Comparison of ENCODE assay signal across 8 cellular contexts in the genomic region with DNA sequence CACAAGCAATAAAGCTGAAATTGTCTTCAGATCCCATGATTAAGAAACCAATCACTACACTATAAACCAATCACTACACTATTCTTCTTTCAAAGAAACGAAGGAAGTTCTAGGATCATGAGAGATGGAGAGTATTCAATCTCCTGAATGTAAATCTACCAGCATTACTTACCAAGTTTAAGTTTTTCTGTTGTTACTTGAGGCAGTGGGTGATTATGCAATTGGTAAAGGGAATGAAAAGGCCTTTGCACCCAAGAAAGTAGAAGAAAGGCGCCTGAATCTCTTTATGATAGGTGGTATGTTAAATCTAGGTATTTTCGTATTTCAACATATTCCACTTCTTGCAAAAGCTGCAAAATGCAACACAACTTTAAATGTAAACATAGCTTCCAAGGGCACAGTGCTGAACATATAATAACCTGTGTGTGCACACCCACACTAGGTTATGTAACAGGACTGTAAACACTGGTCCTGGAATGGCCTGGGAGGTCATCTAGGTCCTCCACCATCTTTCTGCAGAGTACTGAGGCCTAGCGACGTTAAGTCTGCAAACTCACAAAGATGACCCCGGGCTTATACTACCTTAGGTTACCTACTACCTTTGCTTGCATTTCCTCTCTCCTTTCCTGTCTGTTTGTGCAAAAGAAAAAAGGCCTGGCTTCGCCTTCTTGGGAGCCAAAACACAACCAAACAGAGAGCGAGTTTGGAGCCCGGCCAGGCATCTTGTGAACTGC.
DNase-seq lines count a peak whose midpoint lies in the region; ATAC-seq and FAIRE-seq lines count a peak whose summit lies in the region.

No MANE protein-coding gene starts in this region.

- DNase-seq in NCI-H82 (lab: John Stamatoyannopoulos, UW), result peak; percentile 52
- DNase-seq in NCI-H82 treated with DMSO at 0.1 percent for 48 hours (lab: John Stamatoyannopoulos, UW; ENCODE audit: unreplicated experiment), result no peak
- no peak for DNase-seq in iPS DF 6.9 (ENCODE audit: low read depth, low spot score)
- DNase-seq in stimulated activated effector memory CD8-positive, alpha-beta T cell treated with anti-CD3 and anti-CD28 coated beads, Interleukin-12 subunit alpha, Interleukin-12 subunit beta, amount 100 ng/mL, for 72 hours (ENCODE audit: low spot score in 2 of 2), result no peak
- DNase-seq in urothelium cell line (ENCODE audit: low spot score), result no peak
- no peak for DNase-seq in COLO829 (ENCODE audit: low spot score)

- FAIRE-seq in urothelium cell line (lab: Jason Lieb, UNC), result no peak

- ATAC-seq in stimulated activated effector memory CD8-positive, alpha-beta T cell treated with anti-CD3 and anti-CD28 coated beads, Interleukin-12 subunit alpha, Interleukin-12 subunit beta, amount 100 ng/mL, for 72 hours, result no peak
- ATAC-seq in GM18870 (IDR thresholded peaks at IDR 0.05; ENCODE audit: unreplicated experiment), result no peak

- H3K27ac ChIP-seq in iPS DF 6.9 (ENCODE audit: low read length), result no peak overlapping the region

- no peaks in the 10 kb centered on the region for H3K9me3 Mint-ChIP-seq in activated naive CD8-positive, alpha-beta T cell (ENCODE audit: low read depth)
- no peaks in the 10 kb centered on the region for H3K9me3 Mint-ChIP-seq in stimulated activated effector memory CD8-positive, alpha-beta T cell treated with anti-CD3 and anti-CD28 coated beads, Interleukin-12 subunit alpha, Interleukin-12 subunit beta, amount 100 ng/mL, for 72 hours

- peak overlapping the region; percentile 46; the same call in 1 of the 2 replicates for H3K4me3 ChIP-seq in iPS DF 6.9 (ENCODE audit: low read length)

- H3K9me3 ChIP-seq in iPS DF 6.9 (ENCODE audit: control insufficient read depth, insufficient read depth, low read length), result no peaks in the 10 kb centered on the region

- WGBS in iPS DF 6.9 (ENCODE audit: insufficient coverage, insufficient read length), result no CpG with 5 or more reads among the region's 9 CpGs

- H3K4me1 ChIP-seq in iPS DF 6.9 (ENCODE audit: control insufficient read depth, insufficient read depth, low read length), result peaks cover 2% of the 10 kb centered on the region; the same call in 1 of the 2 replicates

- peak overlapping the region; percentile 90 for H3K27ac Mint-ChIP-seq in activated naive CD8-positive, alpha-beta T cell
- peak overlapping the region; percentile 94 for H3K27ac Mint-ChIP-seq in stimulated activated effector memory CD8-positive, alpha-beta T cell treated with anti-CD3 and anti-CD28 coated beads, Interleukin-12 subunit alpha, Interleukin-12 subunit beta, amount 100 ng/mL, for 72 hours

- peak overlapping the region; percentile 88 for H3K4me3 Mint-ChIP-seq in activated naive CD8-positive, alpha-beta T cell
- H3K4me3 Mint-ChIP-seq in stimulated activated effector memory CD8-positive, alpha-beta T cell treated with anti-CD3 and anti-CD28 coated beads, Interleukin-12 subunit alpha, Interleukin-12 subunit beta, amount 100 ng/mL, for 72 hours, result peak overlapping the region; percentile 90

- no peaks in the 10 kb centered on the region; the same call in 1 of the 2 replicates for H3K27me3 ChIP-seq in iPS DF 6.9 (ENCODE audit: control insufficient read depth, insufficient read depth, low read length)

- no peaks in the 10 kb centered on the region for H3K27me3 Mint-ChIP-seq in activated naive CD8-positive, alpha-beta T cell

- H3K36me3 ChIP-seq in iPS DF 6.9 (ENCODE audit: control insufficient read depth, insufficient read depth, low read length), result no peaks in the 10 kb centered on the region

- H3K36me3 Mint-ChIP-seq in activated naive CD8-positive, alpha-beta T cell, result no peaks in the 10 kb centered on the region
- H3K36me3 Mint-ChIP-seq in stimulated activated effector memory CD8-positive, alpha-beta T cell treated with anti-CD3 and anti-CD28 coated beads, Interleukin-12 subunit alpha, Interleukin-12 subunit beta, amount 100 ng/mL, for 72 hours, result peaks cover 11% of the 10 kb centered on the region

- peaks cover 36% of the 10 kb centered on the region for H3K4me1 Mint-ChIP-seq in activated naive CD8-positive, alpha-beta T cell (ENCODE audit: low read depth)
- H3K4me1 Mint-ChIP-seq in stimulated activated effector memory CD8-positive, alpha-beta T cell treated with anti-CD3 and anti-CD28 coated beads, Interleukin-12 subunit alpha, Interleukin-12 subunit beta, amount 100 ng/mL, for 72 hours, result peaks cover 43% of the 10 kb centered on the region
